Comparison of ENCODE assay signal across 11 cellular contexts in genomic region chr14:102993523-102993922, GRCh38.
DNase-seq lines count a peak whose midpoint lies in the region; TF ChIP-seq lines count a peak whose summit lies in the region.
"Had no signal": no experiment of that assay in that cellular context is flagged by ENCODE, and none has a peak within 500 bp of the region (broad histone marks: within the 10 kb centered on the region; RNA-seq: fewer than 3 reads in every experiment).

No MANE protein-coding gene starts in this region.

- peaks cover under 1% of the 10 kb centered on the region for H3K9me3 ChIP-seq in osteoblast (ENCODE audit: low read depth, low read length)

- peak overlapping the region; percentile 43 for H3K4me3 Mint-ChIP-seq in endothelial cell (ENCODE audit: unreplicated experiment)

- TF ChIP-seq CTCF in endothelial cell (IDR thresholded peaks at IDR 0.05; ENCODE audit: unreplicated experiment) (no peak), osteoblast (IDR thresholded peaks at IDR 0.05; ENCODE audit: extremely low read depth, low read depth, low read length) (no peak)

- no peaks in the 10 kb centered on the region for H3K9me3 Mint-ChIP-seq in endothelial cell (ENCODE audit: unreplicated experiment)

- H3K27me3 Mint-ChIP-seq in endothelial cell (ENCODE audit: unreplicated experiment) = peaks cover 8% of the 10 kb centered on the region

- H3K4me2 ChIP-seq in osteoblast (ENCODE audit: insufficient read depth, low read length) = no peak overlapping the region

- no peak overlapping the region for H2AFZ ChIP-seq in osteoblast (ENCODE audit: low read length)

- H3K27ac Mint-ChIP-seq in endothelial cell (ENCODE audit: unreplicated experiment) = peak overlapping the region; percentile 27

- peaks cover 20% of the 10 kb centered on the region for H4K20me1 ChIP-seq in osteoblast (ENCODE audit: insufficient read depth, low read length)

- H3K36me3 ChIP-seq in osteoblast (ENCODE audit: insufficient read depth, low read length) = peaks cover 41% of the 10 kb centered on the region

- DNase-seq in Daoy (ENCODE audit: low read depth) (peak; percentile 71), NCI-H226 (peak; percentile 29), endothelial cell (ENCODE audit: low spot score) (no peak), osteoblast (ENCODE audit: insufficient read length, low spot score, missing footprints) (peak; percentile 88), NCI-H446 treated with DMSO at 0.1 percent for 48 hours (lab: John Stamatoyannopoulos, UW) (no peak), amygdala (lab: John Stamatoyannopoulos, UW) (no peak), cerebellar nuclear complex (lab: John Stamatoyannopoulos, UW) (no peak), NCI-H1436 treated with DMSO at 0.1 percent for 48 hours (lab: John Stamatoyannopoulos, UW) (no peak)
- DNase-seq: activated naive CD4-positive, alpha-beta T cell treated with Interleukin-2 at 50 U/mL for 16 hours; DND-41; NCI-H1694 treated with DMSO at 0.1 percent for 48 hours had no signal

- peak overlapping the region; percentile 19 for H3K27ac ChIP-seq in osteoblast (ENCODE audit: low read depth, low read length)

- peaks cover 19% of the 10 kb centered on the region for H3K4me1 Mint-ChIP-seq in endothelial cell (ENCODE audit: unreplicated experiment)

- H3K4me3 ChIP-seq in osteoblast (ENCODE audit: insufficient read depth, low read length) = no peak overlapping the region

- peaks cover 68% of the 10 kb centered on the region for H3K36me3 Mint-ChIP-seq in endothelial cell (ENCODE audit: low read depth, unreplicated experiment)

- H3K79me2 ChIP-seq in osteoblast (ENCODE audit: insufficient read depth, low read length) = peaks cover 76% of the 10 kb centered on the region

- no peaks in the 10 kb centered on the region for H3K27me3 ChIP-seq in osteoblast (ENCODE audit: insufficient read depth, low read length)

- peaks cover 26% of the 10 kb centered on the region for H3K4me1 ChIP-seq in osteoblast (ENCODE audit: insufficient read depth, low read length)

Comparison
In these comparisons a context has a peak if more than half of its experiments do, and no peak if none do; other contexts are left out.
1. DNase-seq: peak in Daoy (single experiment), NCI-H226 (single experiment) and osteoblast (single experiment); none in endothelial cell (single experiment), NCI-H446 treated with DMSO at 0.1 percent for 48 hours (single experiment), amygdala (0 of 56), cerebellar nuclear complex (0 of 2) and NCI-H1436 treated with DMSO at 0.1 percent for 48 hours (single experiment).